Comparison of ENCODE assay signal across 9 cellular contexts in genomic region chr1:24714859-24715520, GRCh38. TPM values are rescaled to one million over a fixed set of nuclear protein-coding genes. Genes with fewer than 3 reads are reported as not detected.
A peak's percentile ranks its signal among the peaks of the same experiment; 100 is the strongest.
DNase-seq lines count a peak whose midpoint lies in the region; ATAC-seq lines count a peak whose summit lies in the region.
"Had no signal": no experiment of that assay in that cellular context is flagged by ENCODE, and none has a peak within 500 bp of the region (broad histone marks: within the 10 kb centered on the region; RNA-seq: fewer than 3 reads in every experiment).

No MANE protein-coding gene starts in this region.

- no peaks in the 10 kb centered on the region for H3K36me3 Mint-ChIP-seq in activated CD4-positive, alpha-beta T cell treated with anti-CD3 and anti-CD28 coated beads, Interleukin-2, amount 10 ng/mL, durations not matched to agents 7 days and 5 days (ENCODE audit: low read depth)
- no peaks in the 10 kb centered on the region for H3K36me3 Mint-ChIP-seq in activated naive CD8-positive, alpha-beta T cell treated with anti-CD3 and anti-CD28 coated beads, Interleukin-2, amount 50 U/mL, for 24 hours (ENCODE audit: low read depth)
- H3K36me3 Mint-ChIP-seq: natural killer cell treated with Interleukin-12 subunit alpha and Interleukin-12 subunit beta and Interleukin-15 and Interleukin-18, amount 100 ng/mL, for 72 hours had no signal

- H3K27me3 Mint-ChIP-seq in activated CD4-positive, alpha-beta T cell treated with anti-CD3 and anti-CD28 coated beads, Interleukin-2, amount 10 ng/mL, durations not matched to agents 7 days and 5 days: no peaks in the 10 kb centered on the region
- H3K27me3 Mint-ChIP-seq in activated naive CD8-positive, alpha-beta T cell treated with anti-CD3 and anti-CD28 coated beads, Interleukin-2, amount 50 U/mL, for 24 hours: peaks cover 2% of the 10 kb centered on the region
- H3K27me3 Mint-ChIP-seq: natural killer cell treated with Interleukin-12 subunit alpha and Interleukin-12 subunit beta and Interleukin-15 and Interleukin-18, amount 100 ng/mL, for 72 hours had no signal

- H3K9me3 Mint-ChIP-seq in activated CD4-positive, alpha-beta T cell treated with anti-CD3 and anti-CD28 coated beads, Interleukin-2, amount 10 ng/mL, durations not matched to agents 7 days and 5 days: no peaks in the 10 kb centered on the region
- H3K9me3 Mint-ChIP-seq in activated naive CD8-positive, alpha-beta T cell treated with anti-CD3 and anti-CD28 coated beads, Interleukin-2, amount 50 U/mL, for 24 hours: no peaks in the 10 kb centered on the region
- H3K9me3 Mint-ChIP-seq: natural killer cell treated with Interleukin-12 subunit alpha and Interleukin-12 subunit beta and Interleukin-15 and Interleukin-18, amount 100 ng/mL, for 72 hours had no signal

- POLR2A ChIA-PET in activated CD4-positive, alpha-beta T cell treated with anti-CD3 and anti-CD28 coated beads, Interleukin-2, amount 10 ng/mL, durations not matched to agents 7 days and 5 days (lab: Charles Lee): no interaction called here

- intact Hi-C loops in head of caudate nucleus (cut with DNase I): loop anchor here (1.0 to 10.0 kb wide), 2 partner anchors 30 to 70 kb away; partner anchors contain the start of genes CLIC4 and SRRM1

- H3K27ac Mint-ChIP-seq in activated CD4-positive, alpha-beta T cell treated with anti-CD3 and anti-CD28 coated beads, Interleukin-2, amount 10 ng/mL, durations not matched to agents 7 days and 5 days: no peak overlapping the region
- H3K27ac Mint-ChIP-seq in activated naive CD8-positive, alpha-beta T cell treated with anti-CD3 and anti-CD28 coated beads, Interleukin-2, amount 50 U/mL, for 24 hours: peak overlapping the region; percentile 18

- no peak overlapping the region for H3K4me3 Mint-ChIP-seq in activated CD4-positive, alpha-beta T cell treated with anti-CD3 and anti-CD28 coated beads, Interleukin-2, amount 10 ng/mL, durations not matched to agents 7 days and 5 days
- H3K4me3 Mint-ChIP-seq in activated naive CD8-positive, alpha-beta T cell treated with anti-CD3 and anti-CD28 coated beads, Interleukin-2, amount 50 U/mL, for 24 hours: peak overlapping the region; percentile 19
- H3K4me3 Mint-ChIP-seq: natural killer cell treated with Interleukin-12 subunit alpha and Interleukin-12 subunit beta and Interleukin-15 and Interleukin-18, amount 100 ng/mL, for 72 hours had no signal

- peaks cover 4% of the 10 kb centered on the region for H3K4me1 Mint-ChIP-seq in activated CD4-positive, alpha-beta T cell treated with anti-CD3 and anti-CD28 coated beads, Interleukin-2, amount 10 ng/mL, durations not matched to agents 7 days and 5 days
- H3K4me1 Mint-ChIP-seq in activated naive CD8-positive, alpha-beta T cell treated with anti-CD3 and anti-CD28 coated beads, Interleukin-2, amount 50 U/mL, for 24 hours: peaks cover 16% of the 10 kb centered on the region

- DNase-seq in activated CD4-positive, alpha-beta T cell treated with anti-CD3 and anti-CD28 coated beads for 48 hours: peak; percentile 60
- no peak for DNase-seq in activated CD4-positive, alpha-beta T cell treated with anti-CD3 and anti-CD28 coated beads, Interleukin-2, amount 10 ng/mL, durations not matched to agents 7 days and 5 days
- peak; percentile 57 for DNase-seq in activated naive CD8-positive, alpha-beta T cell treated with anti-CD3 and anti-CD28 coated beads, Interleukin-2, amount 50 U/mL, for 24 hours
- DNase-seq in head of caudate nucleus (peak; percentile 79 to 97 (median 90)), NCI-H2029 treated with DMSO at 0.1 percent for 48 hours (lab: John Stamatoyannopoulos, UW) (no peak)
- DNase-seq in stimulated activated CD8-positive, alpha-beta memory T cell treated with anti-CD3 and anti-CD28 coated beads, Interleukin-4, amount 100 ng/mL, for 48 hours: peak; percentile 74
- no peak for DNase-seq in effector CD8-positive, alpha-beta T cell (lab: John Stamatoyannopoulos, UW)

- ATAC-seq in activated naive CD8-positive, alpha-beta T cell treated with anti-CD3 and anti-CD28 coated beads, Interleukin-2, amount 50 U/mL, for 24 hours: peak; percentile 89
- no peak for ATAC-seq in HG03139 (IDR thresholded peaks at IDR 0.05; ENCODE audit: unreplicated experiment)

- CTCF ChIA-PET in activated CD4-positive, alpha-beta T cell treated with anti-CD3 and anti-CD28 coated beads, Interleukin-2, amount 10 ng/mL, durations not matched to agents 7 days and 5 days (lab: Charles Lee): interaction anchor here (1.3 to 1.6 kb wide), 3 partner anchors 15 to 133 kb away, joined by 3 to 4 read pairs (median 4); partner anchors contain the start of gene CLIC4

RNA-seq across cellular contexts. Expression of gene CLIC4, which starts 30.3 kb away (rescaled TPM):
- total RNA-seq in activated CD4-positive, alpha-beta T cell treated with anti-CD3 and anti-CD28 coated beads, Interleukin-2, amount 10 ng/mL, durations not matched to agents 7 days and 5 days: 10 to 100 TPM; 14.2 to 15.5 TPM

Comparison
In these comparisons a context has a peak if more than half of its experiments do, and no peak if none do; other contexts are left out.
1. DNase-seq: peak in activated CD4-positive, alpha-beta T cell treated with anti-CD3 and anti-CD28 coated beads for 48 hours (single experiment), activated naive CD8-positive, alpha-beta T cell treated with anti-CD3 and anti-CD28 coated beads, Interleukin-2, amount 50 U/mL, for 24 hours (single experiment), head of caudate nucleus (42 of 42) and stimulated activated CD8-positive, alpha-beta memory T cell treated with anti-CD3 and anti-CD28 coated beads, Interleukin-4, amount 100 ng/mL, for 48 hours (single experiment); none in activated CD4-positive, alpha-beta T cell treated with anti-CD3 and anti-CD28 coated beads, Interleukin-2, amount 10 ng/mL, durations not matched to agents 7 days and 5 days (single experiment), NCI-H2029 treated with DMSO at 0.1 percent for 48 hours (single experiment) and effector CD8-positive, alpha-beta T cell (single experiment).